8 cellular contexts compared by ENCODE assay signal in genomic region chr2:101697124-101697793, GRCh38. TPM values are rescaled to one million over a fixed set of nuclear protein-coding genes. Genes with fewer than 3 reads are reported as not detected.
DNase-seq lines count a peak whose midpoint lies in the region; ATAC-seq and TF ChIP-seq lines count a peak whose summit lies in the region.

MAP4K4 (plus strand) TSS chr2:101697707; CDS start chr2:101698081, 374 bp downstream.

- H3K27ac Mint-ChIP-seq in activated CD8-positive, alpha-beta T cell treated with anti-CD3 and anti-CD28 coated beads, Interleukin-2, amount 10 ng/mL, durations not matched to agents 7 days and 5 days, result peak within 1 kb of the TSS; percentile 89

- peaks cover 10% of the 10 kb centered on the region for H3K4me1 ChIP-seq in ectodermal cell (ENCODE audit: control insufficient read depth, insufficient read depth, low read length)
- peaks cover 0 to 16% (median 4%) of the 10 kb centered on the region in 4 donors for H3K4me1 ChIP-seq in right lobe of liver

- peak; percentile 67 for TF ChIP-seq POLR2A in right lobe of liver (IDR thresholded peaks at IDR 0.05)

- WGBS in ectodermal cell, 2 experiments, result 0% methylated on average over 85 of the region's 85 CpGs
- WGBS in right lobe of liver (ENCODE audit: insufficient coverage, low coverage, low lambda C conversion rate, missing lambda C conversion rate), result 0% methylated on average over 26 of the region's 85 CpGs

- CTCF ChIA-PET in activated CD8-positive, alpha-beta T cell treated with anti-CD3 and anti-CD28 coated beads, Interleukin-2, amount 10 ng/mL, durations not matched to agents 7 days and 5 days (lab: Charles Lee), result interaction anchor here (0.6 to 1.8 kb wide), 6 partner anchors 20 to 279 kb away, joined by 3 to 6 read pairs (median 4); partner anchors contain the start of gene RFX8

- H3K9me3 ChIP-seq in ectodermal cell (ENCODE audit: control insufficient read depth, low read length) (no peaks in the 10 kb centered on the region), right lobe of liver (no peaks in the 10 kb centered on the region)

- ATAC-seq in HG03175 (IDR thresholded peaks at IDR 0.05; ENCODE audit: unreplicated experiment), result peak; percentile 51
- peak; percentile 73 for ATAC-seq in activated CD8-positive, alpha-beta T cell treated with anti-CD3 and anti-CD28 coated beads, Interleukin-2, amount 10 ng/mL, durations not matched to agents 7 days and 5 days
- ATAC-seq in right lobe of liver, result peak; percentile 82 to 89 (median 84)
- ATAC-seq in HG03457 (IDR thresholded peaks at IDR 0.05; ENCODE audit: unreplicated experiment), result no peak

- H3K36me3 Mint-ChIP-seq in activated CD8-positive, alpha-beta T cell treated with anti-CD3 and anti-CD28 coated beads, Interleukin-2, amount 10 ng/mL, durations not matched to agents 7 days and 5 days (ENCODE audit: low read depth), result peaks cover 13% of the 10 kb centered on the region

- POLR2A ChIA-PET in activated CD8-positive, alpha-beta T cell treated with anti-CD3 and anti-CD28 coated beads, Interleukin-2, amount 10 ng/mL, durations not matched to agents 7 days and 5 days (lab: Charles Lee), result interaction anchor here (0.5 to 4.6 kb wide), 10 partner anchors 21 to 389 kb away, joined by 3 to 38 read pairs (median 4); partner anchors contain the start of genes RFX8 and RNF149

- peak within 1 kb of the TSS; percentile 86 for H3K4me3 Mint-ChIP-seq in activated CD8-positive, alpha-beta T cell treated with anti-CD3 and anti-CD28 coated beads, Interleukin-2, amount 10 ng/mL, durations not matched to agents 7 days and 5 days

- peaks cover 7% of the 10 kb centered on the region for H3K27me3 ChIP-seq in ectodermal cell (ENCODE audit: control insufficient read depth, insufficient read depth, low read length, poor library complexity, severe bottlenecking)
- no peaks in the 10 kb centered on the region for H3K27me3 ChIP-seq in right lobe of liver

- peak; percentile 70 for DNase-seq in GM13977 (ENCODE audit: low spot score)
- peak; percentile 60 for DNase-seq in NCI-H82 treated with DMSO at 0.1 percent for 48 hours (lab: John Stamatoyannopoulos, UW; ENCODE audit: unreplicated experiment)
- DNase-seq in activated CD8-positive, alpha-beta T cell treated with anti-CD3 and anti-CD28 coated beads, Interleukin-2, amount 10 ng/mL, durations not matched to agents 7 days and 5 days, result peak; percentile 84
- peak; percentile 91 to 93 (median 91) for DNase-seq in right lobe of liver
- DNase-seq in stimulated activated CD4-positive, alpha-beta T cell treated with anti-CD3 and anti-CD28 coated beads, Interleukin-4, amount 100 ng/mL, for 1 hour, result peak; percentile 78

- H3K36me3 ChIP-seq in ectodermal cell (ENCODE audit: control insufficient read depth, insufficient read depth, low read length), result no peaks in the 10 kb centered on the region
- no peaks in the 10 kb centered on the region for H3K36me3 ChIP-seq in right lobe of liver

- TF ChIP-seq CTCF in GM13977 (IDR thresholded peaks at IDR 0.05; ENCODE audit: extremely low read depth, insufficient read depth, missing control alignments) (no peak), right lobe of liver (IDR thresholded peaks at IDR 0.05) (peak; percentile 27 to 44 (median 39))

- intact Hi-C loops in right lobe of liver (cut with DNase I), result no loop called here

- H3K27ac ChIP-seq in ectodermal cell (ENCODE audit: insufficient read depth, low read depth, low read length, poor library complexity, severe bottlenecking) (peak within 1 kb of the TSS; percentile 69), right lobe of liver (peak within 1 kb of the TSS; percentile 70 to 84 (median 83))

- H3K4me1 Mint-ChIP-seq in activated CD8-positive, alpha-beta T cell treated with anti-CD3 and anti-CD28 coated beads, Interleukin-2, amount 10 ng/mL, durations not matched to agents 7 days and 5 days (ENCODE audit: low read depth), result peaks cover 28% of the 10 kb centered on the region

- H3K27me3 Mint-ChIP-seq in activated CD8-positive, alpha-beta T cell treated with anti-CD3 and anti-CD28 coated beads, Interleukin-2, amount 10 ng/mL, durations not matched to agents 7 days and 5 days (ENCODE audit: low read depth), result peaks cover 12% of the 10 kb centered on the region

- in situ Hi-C loops in GM13977 (cut with MboI; ENCODE audit: low pct_unique_long_range_greater_than_20kb, low sequenced_read_pairs, unreplicated experiment), result no loop called here

- no peaks in the 10 kb centered on the region for H3K9me3 Mint-ChIP-seq in activated CD8-positive, alpha-beta T cell treated with anti-CD3 and anti-CD28 coated beads, Interleukin-2, amount 10 ng/mL, durations not matched to agents 7 days and 5 days (ENCODE audit: insufficient read depth)

- H3K4me3 ChIP-seq in ectodermal cell (ENCODE audit: insufficient read depth, low read depth, low read length), result peak within 1 kb of the TSS; percentile 88
- peak within 1 kb of the TSS; percentile 62 to 67 (median 67) for H3K4me3 ChIP-seq in right lobe of liver

RNA-seq across cellular contexts. Expression of gene MAP4K4, which starts in this region (rescaled TPM):
- total RNA-seq in activated CD8-positive, alpha-beta T cell treated with anti-CD3 and anti-CD28 coated beads, Interleukin-2, amount 10 ng/mL, durations not matched to agents 7 days and 5 days, result 10 to 100 TPM; 90.2 to 92.2 TPM
- 165 TPM for polyA plus RNA-seq in ectodermal cell (2013, experiment 1 of 4)
- polyA plus RNA-seq in ectodermal cell (2013, experiment 2 of 4), result 158 TPM
- 103 TPM for polyA plus RNA-seq in ectodermal cell (2013, experiment 3 of 4)
- 124 TPM for polyA plus RNA-seq in ectodermal cell (2013, experiment 4 of 4)
- total RNA-seq in right lobe of liver, result 10 to 100 TPM; 29.8 to 36.5 (median 31.1) TPM
